29 cellular contexts compared by ENCODE assay signal in genomic region chr3:39781025-39781424, GRCh38. TPM values are rescaled to one million over a fixed set of nuclear protein-coding genes. Genes with fewer than 3 reads are reported as not detected.
"Had no signal": no experiment of that assay in that cellular context is flagged by ENCODE, and none has a peak within 500 bp of the region (broad histone marks: within the 10 kb centered on the region; RNA-seq: fewer than 3 reads in every experiment).

No MANE protein-coding gene starts in this region.

- H3K79me2 ChIP-seq: parathyroid adenoma had no signal

- H3K9ac ChIP-seq: parathyroid adenoma had no signal

- H3K27ac ChIP-seq: neutrophil, ovary, parathyroid adenoma, psoas muscle, suprapubic skin, testis, tibial artery, transverse colon, upper lobe of right lung, uterus had no signal

- ATAC-seq: naive thymus-derived CD8-positive, alpha-beta T cell; natural killer cell treated with Interleukin-12 subunit alpha and Interleukin-12 subunit beta and Interleukin-15 and Interleukin-18, amount 100 ng/mL, for 72 hours; sciatic nerve; stimulated activated memory B cell treated with anti-CD40 and anti-IgM and Interleukin-4, amounts not matched to agents 10 μg/mL and 1 μg/mL and 100 μg/mL, for 72 hours; stimulated activated naive CD8-positive, alpha-beta T cell treated with anti-CD3 and anti-CD28 coated beads, Interleukin-15, amount 100 ng/mL, for 72 hours; stimulated activated naive CD8-positive, alpha-beta T cell treated with anti-CD3 and anti-CD28 coated beads, Interleukin-15, Interleukin-2, amounts not matched to agents 100 U/mL and 50 U/mL, for 24 hours; upper lobe of right lung had no signal

- H2AFZ ChIP-seq: parathyroid adenoma had no signal

- H3K4me1 ChIP-seq: parathyroid adenoma, psoas muscle, suprapubic skin, testis, tibial artery, upper lobe of right lung, uterus had no signal

- H3K27me3 ChIP-seq: ovary, suprapubic skin, testis, tibial artery, transverse colon, upper lobe of right lung, uterus had no signal

- FAIRE-seq: small intestine had no signal

- H3K9me3 ChIP-seq: neutrophil, ovary, psoas muscle, suprapubic skin, testis, tibial artery, transverse colon, upper lobe of right lung, uterus had no signal

- DNase-seq: naive B cell; naive thymus-derived CD8-positive, alpha-beta T cell; nephron progenitor cell; occipital lobe; ovary; posterior cingulate gyrus; psoas muscle; right cardiac atrium; small intestine; stimulated activated CD4-positive, alpha-beta T cell treated with anti-CD3 and anti-CD28 coated beads, Interleukin-12 subunit alpha, Interleukin-12 subunit beta, amount 100 ng/mL, for 4 hours; stimulated activated CD4-positive, alpha-beta T cell treated with anti-CD3 and anti-CD28 coated beads, Interleukin-1b, Interleukin-23, amount 100 ng/mL, for 48 hours; stimulated activated CD4-positive, alpha-beta T cell treated with anti-CD3 and anti-CD28 coated beads, Interleukin-4, amount 100 ng/mL, for 1 hour; stimulated activated CD4-positive, alpha-beta T cell treated with anti-CD3 and anti-CD28 coated beads, Interleukin-4, amount 100 ng/mL, for 4 hours; stimulated activated CD8-positive, alpha-beta memory T cell treated with anti-CD3 and anti-CD28 coated beads, Interleukin-4, amount 100 ng/mL, for 48 hours; stimulated activated naive CD4-positive, alpha-beta T cell; stimulated activated naive CD8-positive, alpha-beta T cell treated with anti-CD3 and anti-CD28 coated beads, Interleukin-15, amount 100 ng/mL, for 72 hours; stimulated activated naive CD8-positive, alpha-beta T cell treated with anti-CD3 and anti-CD28 coated beads, Interleukin-15, Interleukin-2, amounts not matched to agents 100 U/mL and 50 U/mL, for 24 hours; substantia nigra; tibial artery; transverse colon; upper lobe of right lung; uterus had no signal

- H3K36me3 ChIP-seq: neutrophil, ovary, suprapubic skin, tibial artery, transverse colon, upper lobe of right lung, uterus had no signal

- H3K4me3 ChIP-seq: ovary, psoas muscle, suprapubic skin, testis, tibial artery, transverse colon, upper lobe of right lung, uterus had no signal

RNA-seq across cellular contexts. Expression of gene MYRIP, which starts 28.4 kb away (rescaled TPM):
- total RNA-seq: naive thymus-derived CD8-positive, alpha-beta T cell; natural killer cell treated with Interleukin-12 subunit alpha and Interleukin-12 subunit beta and Interleukin-15 and Interleukin-18, amount 100 ng/mL, for 72 hours had no signal
